19 cellular contexts compared by ENCODE assay signal in genomic region chr3:6180171-6180570, GRCh38.
A peak's percentile ranks its signal among the peaks of the same experiment; 100 is the strongest.
DNase-seq lines count a peak whose midpoint lies in the region; FAIRE-seq and TF ChIP-seq lines count a peak whose summit lies in the region.
"Had no signal": no experiment of that assay in that cellular context is flagged by ENCODE, and none has a peak within 500 bp of the region (broad histone marks: within the 10 kb centered on the region; RNA-seq: fewer than 3 reads in every experiment).

No MANE protein-coding gene starts in this region.

- no peak for TF ChIP-seq CTCF in astrocyte of the cerebellum (IDR thresholded peaks at IDR 0.05; ENCODE audit: low read depth, low read length, missing control alignments)

- H3K4me3 ChIP-seq in SJSA1 (no peak overlapping the region), astrocyte of the cerebellum (ENCODE audit: low read depth, low read length) (no peak overlapping the region)
- H3K4me3 ChIP-seq: GM23248, HAP-1 had no signal

- no peak for FAIRE-seq in urothelium cell line (lab: Jason Lieb, UNC)
- FAIRE-seq: A204.1, D721Med, G401.6, GM12892, GM18507 had no signal

- peak overlapping the region; percentile 73 for H3K27ac ChIP-seq in SJSA1
- H3K27ac ChIP-seq: C4-2B, GM23248 had no signal

- H3K4me1 ChIP-seq in SJSA1 (replicated peaks) = peaks cover 9% of the 10 kb centered on the region
- H3K4me1 ChIP-seq: Caco-2, HAP-1 had no signal

- in situ Hi-C loops in astrocyte of the cerebellum (cut with HindIII; ENCODE audit: low sequenced_read_pairs) = no loop called here

- DNase-seq in SJSA1 (ENCODE audit: low read depth in 1 of 2, low spot score in 2 of 2) (peak in 1 of 2 experiments; percentile 46), astrocyte of the cerebellum (ENCODE audit: low read depth) (peak; percentile 31), iris pigment epithelial cell (ENCODE audit: low read depth) (peak; percentile 0), urothelium cell line (ENCODE audit: low spot score) (peak; percentile 13), anterior cingulate cortex (lab: John Stamatoyannopoulos, UW) (no peak), NCI-H1417 (lab: John Stamatoyannopoulos, UW) (no peak)
- DNase-seq in activated CD4-positive, CD25-positive, alpha-beta regulatory T cell treated with anti-CD3 and anti-CD28 coated beads, Interleukin-2, amount 50 U/mL, for 72 hours = no peak
- DNase-seq in activated T-cell treated with anti-CD3 and anti-CD28 coated beads, Interleukin-2, amount 50 U/mL, for 1 hour = no peak
- DNase-seq: ACHN; Caco-2; CD4-positive, alpha-beta T cell; GM23248 had no signal

- no peaks in the 10 kb centered on the region for H3K36me3 ChIP-seq in SJSA1
- H3K36me3 ChIP-seq: HAP-1 had no signal

- H3K27me3 ChIP-seq in SJSA1 (replicated peaks) = no peaks in the 10 kb centered on the region

- H3K9me3 ChIP-seq in SJSA1 (replicated peaks) = 0 out of 2 replicates have a peak, but pooled peaks cover 3% of the 10 kb centered on the region
- H3K9me3 ChIP-seq: Caco-2, HAP-1 had no signal

Comparison
In these comparisons a context has a peak if more than half of its experiments do, and no peak if none do; other contexts are left out.
1. DNase-seq: peak in astrocyte of the cerebellum (single experiment), iris pigment epithelial cell (single experiment) and urothelium cell line (single experiment); none in anterior cingulate cortex (0 of 58), activated CD4-positive, CD25-positive, alpha-beta regulatory T cell treated with anti-CD3 and anti-CD28 coated beads, Interleukin-2, amount 50 U/mL, for 72 hours (single experiment), NCI-H1417 (0 of 3) and activated T-cell treated with anti-CD3 and anti-CD28 coated beads, Interleukin-2, amount 50 U/mL, for 1 hour (single experiment).